ENCODE assay signal across 8 cellular contexts in the genomic region with DNA sequence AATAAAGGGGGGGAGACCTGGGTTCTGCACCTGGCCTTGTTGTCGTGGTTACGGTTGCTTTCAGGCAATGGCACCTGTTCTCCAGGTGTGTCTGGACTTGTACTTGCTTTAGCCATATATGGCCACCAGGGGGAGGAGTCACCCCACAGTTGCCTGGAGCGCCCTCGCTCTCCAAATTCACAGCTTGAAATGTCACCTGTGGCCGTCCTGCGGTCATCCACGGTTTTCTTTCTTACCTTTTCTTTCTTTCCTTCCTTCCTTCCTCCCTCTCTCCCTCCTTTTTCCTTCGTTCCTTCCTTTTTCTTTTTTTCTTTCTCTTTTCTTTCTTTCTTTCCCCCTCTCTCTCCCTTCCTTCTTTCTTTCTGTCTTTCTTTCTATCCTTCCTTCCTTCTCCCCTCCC.
A peak's percentile ranks its signal among the peaks of the same experiment; 100 is the strongest.
DNase-seq lines count a peak whose midpoint lies in the region; ATAC-seq and TF ChIP-seq lines count a peak whose summit lies in the region.

No MANE protein-coding gene starts in this region.

- WGBS in spleen, 5 donors, result 9 to 12% (median 11%) methylated on average over 8 of the region's 8 CpGs

- no peak overlapping the region for H3K27ac ChIP-seq in spleen

- DNase-seq in activated gamma-delta T cell treated with Interleukin-2 at 50 U/mL for 16 hours, result peak; percentile 59
- DNase-seq in activated gamma-delta T cell (lab: John Stamatoyannopoulos, UW), result no peak
- DNase-seq in NCI-H82 treated with DMSO at 0.1 percent for 48 hours (lab: John Stamatoyannopoulos, UW; ENCODE audit: unreplicated experiment), result peak; percentile 19
- peak; percentile 32 for DNase-seq in activated T-cell treated with anti-CD3 and anti-CD28 coated beads for 48 hours (ENCODE audit: low read depth)
- DNase-seq in fibroblast of villous mesenchyme (ENCODE audit: low read depth), result peak; percentile 42
- peak; percentile 86 for DNase-seq in spleen
- no peak for DNase-seq in occipital lobe (lab: John Stamatoyannopoulos, UW)

- intact Hi-C loops in spleen (cut with DNase I; ENCODE audit: low total_unique reads), result loop anchor here (5.0 kb wide), 1 partner anchor 91 kb away; no protein-coding TSS in a partner anchor

- H3K27me3 ChIP-seq in spleen (replicated peaks in 1 of 7), result no peaks in the 10 kb centered on the region

- no peaks in the 10 kb centered on the region for H3K36me3 ChIP-seq in spleen

- no peaks in the 10 kb centered on the region for H3K9me3 ChIP-seq in spleen

- peak; percentile 70 for ATAC-seq in HG03280 (IDR thresholded peaks at IDR 0.05; ENCODE audit: unreplicated experiment)

- TF ChIP-seq CTCF in fibroblast of villous mesenchyme (IDR thresholded peaks at IDR 0.05; ENCODE audit: insufficient read depth, low read depth, low read length) (peak; percentile 66), spleen (IDR thresholded peaks at IDR 0.05 in 8 of 11, conservative IDR thresholded peaks at IDR 0.05 in 3 of 11) (peak in 10 of 11 experiments; percentile 37 to 80 (median 74))

- no peaks in the 10 kb centered on the region for H3K4me1 ChIP-seq in spleen

- no peak for TF ChIP-seq POLR2A in spleen (IDR thresholded peaks at IDR 0.05)

- H3K4me3 ChIP-seq in fibroblast of villous mesenchyme (ENCODE audit: low read depth, low read length) (no peak overlapping the region), spleen (no peak overlapping the region)

Comparison
In these comparisons a context has a peak if more than half of its experiments do, and no peak if none do; other contexts are left out.
1. DNase-seq: peak in activated gamma-delta T cell treated with Interleukin-2 at 50 U/mL for 16 hours (single experiment), NCI-H82 treated with DMSO at 0.1 percent for 48 hours (single experiment), activated T-cell treated with anti-CD3 and anti-CD28 coated beads for 48 hours (single experiment), fibroblast of villous mesenchyme (single experiment) and spleen (single experiment); none in activated gamma-delta T cell (single experiment) and occipital lobe (single experiment).